ENCODE assay signal across 3 cellular contexts in genomic region chr14:25828562-25828961, GRCh38.
"Had no signal": no experiment of that assay in that cellular context is flagged by ENCODE, and none has a peak within 500 bp of the region (broad histone marks: within the 10 kb centered on the region; RNA-seq: fewer than 3 reads in every experiment).

No MANE protein-coding gene starts in this region.

- H3K4me3 ChIP-seq: GM12878 had no signal

- DNase-seq: GDM1, GF-D8 had no signal

- ATAC-seq: GM12878 had no signal
